Comparison of ENCODE assay signal across 8 cellular contexts in the genomic region with DNA sequence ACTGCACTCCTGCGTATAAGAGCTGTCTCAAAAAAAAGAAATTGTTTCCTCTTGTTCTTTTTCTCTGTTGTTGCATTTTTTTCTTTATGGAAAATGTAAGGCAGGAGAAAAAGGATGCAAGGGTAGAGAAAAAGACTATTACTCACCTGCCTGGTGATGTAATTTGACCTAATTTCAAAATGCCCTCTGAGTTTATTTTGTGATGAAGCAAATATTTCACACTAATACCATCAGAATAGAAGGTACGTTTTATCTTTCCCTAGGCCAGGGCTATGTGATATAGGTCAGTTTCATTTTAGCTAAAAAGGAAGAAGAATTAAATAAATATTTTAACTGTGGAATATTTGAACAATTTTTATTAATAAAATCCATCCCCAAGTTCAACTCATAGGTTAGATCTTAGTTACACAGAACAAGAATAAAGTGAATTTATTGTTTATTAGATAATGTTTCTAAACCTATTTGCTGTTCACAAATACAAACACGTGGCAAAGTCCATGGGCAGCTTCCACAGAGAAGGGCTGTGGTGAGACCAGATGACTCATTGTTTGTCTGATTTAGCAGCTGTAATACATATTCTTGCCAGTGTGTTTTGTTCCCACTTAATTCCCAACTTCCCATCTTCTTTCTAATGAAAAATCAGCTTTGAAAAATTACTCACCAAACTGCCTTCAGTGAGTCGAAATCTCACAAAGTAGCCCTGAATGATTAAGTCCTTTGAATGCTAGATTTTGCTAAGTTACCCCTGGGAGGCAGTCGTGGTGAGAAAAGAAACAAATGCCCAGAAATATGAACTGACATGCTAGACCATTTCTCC. TPM values are rescaled to one million over a fixed set of nuclear protein-coding genes. Genes with fewer than 3 reads are reported as not detected.
DNase-seq lines count a peak whose midpoint lies in the region; ATAC-seq and TF ChIP-seq lines count a peak whose summit lies in the region.

No MANE protein-coding gene starts in this region.

- H3K4me3 ChIP-seq in esophagus muscularis mucosa (no peak overlapping the region), skeletal muscle cell (ENCODE audit: low read depth, low read length) (no peak overlapping the region)

- 41% methylated on average over 5 of the region's 5 CpGs for WGBS in esophagus muscularis mucosa

- H3K4me1 ChIP-seq in esophagus muscularis mucosa = peaks cover 0 to 11% (median 9%) of the 10 kb centered on the region in 4 donors

- ATAC-seq in GM21367 (IDR thresholded peaks at IDR 0.05; ENCODE audit: unreplicated experiment) (peak; percentile 52), HG03280 (IDR thresholded peaks at IDR 0.05; ENCODE audit: unreplicated experiment) (no peak)

- TF ChIP-seq CTCF in esophagus muscularis mucosa (IDR thresholded peaks at IDR 0.05) = peak in 1 of 3 experiments; percentile 25

- H3K27ac ChIP-seq in esophagus muscularis mucosa (replicated peaks in 1 of 4) = no peak overlapping the region

- intact Hi-C loops in esophagus muscularis mucosa (cut with DNase I) = no loop called here

- TF ChIP-seq POLR2A in esophagus muscularis mucosa (IDR thresholded peaks at IDR 0.05; ENCODE audit: low read depth) = no peak

- H3K36me3 ChIP-seq in esophagus muscularis mucosa = no peaks in the 10 kb centered on the region

- no peaks in the 10 kb centered on the region for H3K27me3 ChIP-seq in esophagus muscularis mucosa

- DNase-seq in NCI-H69 (lab: John Stamatoyannopoulos, UW) (peak; percentile 75), esophagus muscularis mucosa (ENCODE audit: extremely low spot score) (peak; percentile 80), skeletal muscle cell (ENCODE audit: low read depth) (peak; percentile 81), islet precursor cell (no peak), NCI-H187 (lab: John Stamatoyannopoulos, UW) (no peak), DMS114 treated with DMSO at 0.1 percent for 48 hours (lab: John Stamatoyannopoulos, UW; ENCODE audit: unreplicated experiment) (no peak)

- peaks cover 0 to 5% (median 0%) of the 10 kb centered on the region in 4 donors for H3K9me3 ChIP-seq in esophagus muscularis mucosa

- no peak for TF ChIP-seq EP300 in esophagus muscularis mucosa (IDR thresholded peaks at IDR 0.05)

RNA-seq across cellular contexts. Expression of a gene that starts 52.8 kb away (rescaled TPM):
- 10 to 100 TPM in 1 of 4 donors, 1 to 10 TPM in 3; 5.8 to 11.2 (median 8.3) TPM for total RNA-seq in esophagus muscularis mucosa

Comparison
In these comparisons a context has a peak if more than half of its experiments do, and no peak if none do; other contexts are left out.
1. DNase-seq: peak in NCI-H69 (single experiment), esophagus muscularis mucosa (single experiment) and skeletal muscle cell (single experiment); none in islet precursor cell (single experiment), NCI-H187 (0 of 2) and DMS114 treated with DMSO at 0.1 percent for 48 hours (single experiment).